In genomic region chr16:1258218-1258587, GRCh38 we compare ENCODE assay signal across 17 cellular contexts. TPM values are rescaled to one million over a fixed set of nuclear protein-coding genes. Genes with fewer than 3 reads are reported as not detected.
DNase-seq lines count a peak whose midpoint lies in the region; ATAC-seq and TF ChIP-seq lines count a peak whose summit lies in the region.
"Had no signal": no experiment of that assay in that cellular context is flagged by ENCODE, and none has a peak within 500 bp of the region (broad histone marks: within the 10 kb centered on the region; RNA-seq: fewer than 3 reads in every experiment).

No MANE protein-coding gene starts in this region.

- no peaks in the 10 kb centered on the region for H3K36me3 Mint-ChIP-seq in chondrocyte (ENCODE audit: low read depth)
- H3K36me3 Mint-ChIP-seq: T-cell had no signal

- no peak for DNase-seq in stimulated activated naive CD8-positive, alpha-beta T cell treated with anti-CD3 and anti-CD28 coated beads, Interleukin-15, amount 100 ng/mL, for 72 hours
- DNase-seq in stimulated activated naive CD8-positive, alpha-beta T cell treated with anti-CD3 and anti-CD28 coated beads, Interleukin-15, Interleukin-2, amounts not matched to agents 100 U/mL and 50 U/mL, for 24 hours, result no peak
- peak; percentile 11 for DNase-seq in M059J (ENCODE audit: low read depth)
- DNase-seq in chondrocyte (ENCODE audit: low spot score), result peak; percentile 92
- DNase-seq in amniotic stem cell (lab: John Stamatoyannopoulos, UW), result no peak
- DNase-seq in HT-29 (ENCODE audit: low spot score), result no peak
- DNase-seq in GM19240 (ENCODE audit: insufficient read length, low spot score), result no peak
- DNase-seq: BE2C; CD4-positive, alpha-beta T cell; KG1; MG63; NCI-H2029; NCI-H2171; NCI-H446 treated with DMSO at 0.1 percent for 48 hours; SHP77 had no signal

- H3K4me3 Mint-ChIP-seq in stimulated activated naive CD8-positive, alpha-beta T cell treated with anti-CD3 and anti-CD28 coated beads, Interleukin-15, amount 100 ng/mL, for 72 hours, result peak overlapping the region in 1 of 2 donors; percentile 31
- H3K4me3 Mint-ChIP-seq in chondrocyte (ENCODE audit: unreplicated experiment), result no peak overlapping the region
- H3K4me3 Mint-ChIP-seq: CD4-positive, alpha-beta T cell had no signal

- H3K27ac Mint-ChIP-seq in stimulated activated naive CD8-positive, alpha-beta T cell treated with anti-CD3 and anti-CD28 coated beads, Interleukin-15, amount 100 ng/mL, for 72 hours, result no peak overlapping the region
- no peak overlapping the region for H3K27ac Mint-ChIP-seq in chondrocyte (ENCODE audit: unreplicated experiment)
- H3K27ac Mint-ChIP-seq: CD4-positive, alpha-beta T cell; T-cell had no signal

- no peaks in the 10 kb centered on the region for H3K9me3 Mint-ChIP-seq in stimulated activated naive CD8-positive, alpha-beta T cell treated with anti-CD3 and anti-CD28 coated beads, Interleukin-15, amount 100 ng/mL, for 72 hours
- H3K9me3 Mint-ChIP-seq in chondrocyte (ENCODE audit: low read depth), result no peaks in the 10 kb centered on the region
- H3K9me3 Mint-ChIP-seq: CD4-positive, alpha-beta T cell; T-cell had no signal

- H3K4me1 Mint-ChIP-seq in stimulated activated naive CD8-positive, alpha-beta T cell treated with anti-CD3 and anti-CD28 coated beads, Interleukin-15, amount 100 ng/mL, for 72 hours, result peaks cover 12% of the 10 kb centered on the region
- peaks cover 3% of the 10 kb centered on the region for H3K4me1 Mint-ChIP-seq in chondrocyte (ENCODE audit: low read depth)

- peak; percentile 26 for ATAC-seq in stimulated activated naive CD8-positive, alpha-beta T cell treated with anti-CD3 and anti-CD28 coated beads, Interleukin-15, amount 100 ng/mL, for 72 hours
- no peak for ATAC-seq in stimulated activated naive CD8-positive, alpha-beta T cell treated with anti-CD3 and anti-CD28 coated beads, Interleukin-15, Interleukin-2, amounts not matched to agents 100 U/mL and 50 U/mL, for 24 hours

- H3K27me3 Mint-ChIP-seq in stimulated activated naive CD8-positive, alpha-beta T cell treated with anti-CD3 and anti-CD28 coated beads, Interleukin-15, amount 100 ng/mL, for 72 hours, result peaks cover 49% of the 10 kb centered on the region
- peaks cover 18% of the 10 kb centered on the region for H3K27me3 Mint-ChIP-seq in chondrocyte (ENCODE audit: low read depth)

- TF ChIP-seq CTCF in chondrocyte (IDR thresholded peaks at IDR 0.05), result no peak

RNA-seq across cellular contexts. Expression of gene TPSD1, which starts 2.3 kb away (rescaled TPM):
- not detected in 2 replicates for total RNA-seq in M059J (2014; rRNA removed; shearing (Covaris generic))
- not detected in 3 replicates for total RNA-seq in chondrocyte
- total RNA-seq in HT-29 (2014; rRNA removed; shearing (Covaris generic)), result not detected in 2 replicates
- total RNA-seq: CD4-positive, alpha-beta T cell; G401 had no signal

RNA-seq across cellular contexts. Expression of gene TPSAB1, which starts 17.7 kb away (rescaled TPM):
- total RNA-seq in M059J (2014; rRNA removed; shearing (Covaris generic)), result not detected in 2 replicates
- not detected in 3 replicates for total RNA-seq in chondrocyte
- not detected in 2 replicates for total RNA-seq in HT-29 (2014; rRNA removed; shearing (Covaris generic))
- total RNA-seq: G401 had no signal

RNA-seq across cellular contexts. Expression of gene TPSB2, which starts 28.2 kb away (rescaled TPM):
- total RNA-seq in M059J (2014; rRNA removed; shearing (Covaris generic)), result 0.17 TPM in 1 of 2 replicates, not detected in the other
- total RNA-seq in chondrocyte, result not detected in 3 replicates
- not detected in 2 replicates for total RNA-seq in HT-29 (2014; rRNA removed; shearing (Covaris generic))
- total RNA-seq: CD4-positive, alpha-beta T cell; G401 had no signal

RNA-seq across cellular contexts. Expression of gene TPSG1, which starts 33.1 kb away (rescaled TPM):
- total RNA-seq in M059J (2014; rRNA removed; shearing (Covaris generic)), result not detected in 2 replicates
- not detected in 3 replicates for total RNA-seq in chondrocyte
- total RNA-seq in HT-29 (2014; rRNA removed; shearing (Covaris generic)), result 0.31 TPM in 1 of 2 replicates, not detected in the other
- total RNA-seq: CD4-positive, alpha-beta T cell; G401; T-cell had no signal

RNA-seq across cellular contexts. Expression of gene UBE2I, which starts 51.2 kb away (rescaled TPM):
- total RNA-seq in M059J (2014; rRNA removed; shearing (Covaris generic)), result 85.7 and 87.6 TPM in 2 replicates
- total RNA-seq in chondrocyte, result 97.9 to 110 TPM (median 105 TPM) in 3 replicates
- 90.1 and 116 TPM in 2 replicates for total RNA-seq in HT-29 (2014; rRNA removed; shearing (Covaris generic))

Comparison
In these comparisons a context has a peak if more than half of its experiments do, and no peak if none do; other contexts are left out.
1. DNase-seq: peak in M059J (single experiment) and chondrocyte (single experiment); none in stimulated activated naive CD8-positive, alpha-beta T cell treated with anti-CD3 and anti-CD28 coated beads, Interleukin-15, amount 100 ng/mL, for 72 hours (0 of 2), stimulated activated naive CD8-positive, alpha-beta T cell treated with anti-CD3 and anti-CD28 coated beads, Interleukin-15, Interleukin-2, amounts not matched to agents 100 U/mL and 50 U/mL, for 24 hours (single experiment), amniotic stem cell (single experiment), HT-29 (single experiment) and GM19240 (single experiment).